Comparison of ENCODE assay signal across 11 cellular contexts in the genomic region with DNA sequence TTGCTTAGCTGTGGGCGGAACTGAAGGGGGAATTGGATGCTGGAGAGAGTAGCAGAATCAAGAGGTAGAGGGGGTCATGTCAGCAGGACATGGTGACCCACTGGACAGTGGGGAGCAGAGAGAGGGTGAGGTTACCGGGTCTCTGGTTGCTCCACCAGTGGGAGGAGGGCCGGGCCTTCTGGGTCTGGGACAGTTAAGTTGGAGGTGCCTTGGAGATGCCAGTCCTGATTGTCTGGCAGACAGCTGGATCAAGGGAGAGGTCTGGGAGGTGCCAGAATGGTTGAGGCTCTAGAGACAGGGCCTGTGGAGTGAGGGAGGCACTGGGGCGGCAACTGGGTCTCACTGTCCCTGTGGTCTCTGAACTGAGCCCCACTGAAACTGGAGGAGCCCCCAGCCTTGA. TPM values are rescaled to one million over a fixed set of nuclear protein-coding genes. Genes with fewer than 3 reads are reported as not detected.
DNase-seq lines count a peak whose midpoint lies in the region; ATAC-seq and TF ChIP-seq lines count a peak whose summit lies in the region.
"Had no signal": no experiment of that assay in that cellular context is flagged by ENCODE, and none has a peak within 500 bp of the region (broad histone marks: within the 10 kb centered on the region; RNA-seq: fewer than 3 reads in every experiment).

No MANE protein-coding gene starts in this region.

- peaks cover 0 to 77% (median 15%) of the 10 kb centered on the region in 3 donors for H3K36me3 Mint-ChIP-seq in CD8-positive, alpha-beta memory T cell
- peaks cover 14% of the 10 kb centered on the region for H3K36me3 Mint-ChIP-seq in activated CD8-positive, alpha-beta T cell treated with anti-CD3 and anti-CD28 coated beads for 36 hours (ENCODE audit: low read depth)

- peaks cover 21 to 33% (median 22%) of the 10 kb centered on the region in 3 donors for H3K4me1 Mint-ChIP-seq in CD8-positive, alpha-beta memory T cell
- peaks cover 28% of the 10 kb centered on the region for H3K4me1 Mint-ChIP-seq in activated CD8-positive, alpha-beta T cell treated with anti-CD3 and anti-CD28 coated beads for 36 hours (ENCODE audit: low read depth)

- ATAC-seq in activated CD8-positive, alpha-beta T cell treated with anti-CD3 and anti-CD28 coated beads for 36 hours, result no peak
- ATAC-seq in sciatic nerve (peak; percentile 2), GM18505 (IDR thresholded peaks at IDR 0.05; ENCODE audit: unreplicated experiment) (no peak), HG02884 (IDR thresholded peaks at IDR 0.05; ENCODE audit: unreplicated experiment) (no peak)

- H3K27ac ChIP-seq in CD8-positive, alpha-beta memory T cell (ENCODE audit: low read depth, low read length), result no peak overlapping the region
- peak overlapping the region; percentile 60 for H3K27ac ChIP-seq in hepatocyte
- H3K27ac ChIP-seq: HL-60, SJCRH30 had no signal

- H3K27me3 Mint-ChIP-seq in CD8-positive, alpha-beta memory T cell, result no peaks in the 10 kb centered on the region
- no peaks in the 10 kb centered on the region for H3K27me3 Mint-ChIP-seq in activated CD8-positive, alpha-beta T cell treated with anti-CD3 and anti-CD28 coated beads for 36 hours

- DNase-seq in CD8-positive, alpha-beta memory T cell, result no peak
- DNase-seq in activated CD8-positive, alpha-beta T cell treated with anti-CD3 and anti-CD28 coated beads for 36 hours, result no peak
- DNase-seq in hepatocyte (ENCODE audit: low spot score) (no peak), sciatic nerve (ENCODE audit: low spot score) (no peak), NCI-H748 treated with DMSO at 0.1 percent for 48 hours (lab: John Stamatoyannopoulos, UW) (no peak), foreskin melanocyte (no peak)
- DNase-seq: NCI-H2081, SJCRH30 had no signal

- H3K27ac Mint-ChIP-seq in CD8-positive, alpha-beta memory T cell, result peak overlapping the region in 7 of 8 donors; percentile 28 to 90 (median 69)
- H3K27ac Mint-ChIP-seq in activated CD8-positive, alpha-beta T cell treated with anti-CD3 and anti-CD28 coated beads for 36 hours, result peak overlapping the region; percentile 77

- intact Hi-C loops in activated CD8-positive, alpha-beta T cell treated with anti-CD3 and anti-CD28 coated beads for 36 hours (cut with micrococcal nuclease), result no loop called here
- intact Hi-C loops in sciatic nerve (cut with DNase I), result no loop called here

- no peaks in the 10 kb centered on the region for H3K9me3 ChIP-seq in CD8-positive, alpha-beta memory T cell (ENCODE audit: low read length)
- no peaks in the 10 kb centered on the region for H3K9me3 ChIP-seq in hepatocyte (ENCODE audit: low read depth)
- H3K9me3 ChIP-seq: SJCRH30 had no signal

- H3K27me3 ChIP-seq in CD8-positive, alpha-beta memory T cell (ENCODE audit: insufficient read depth, low read length, poor library complexity, severe bottlenecking), result no peaks in the 10 kb centered on the region
- H3K27me3 ChIP-seq in hepatocyte, result no peaks in the 10 kb centered on the region
- H3K27me3 ChIP-seq: SJCRH30 had no signal

- CTCF ChIA-PET in CD8-positive, alpha-beta memory T cell (lab: Charles Lee), result no interaction called here
- CTCF ChIA-PET in activated CD8-positive, alpha-beta T cell treated with anti-CD3 and anti-CD28 coated beads for 36 hours (lab: Charles Lee), result interaction anchor here (1.1 kb wide), 1 partner anchor 20 kb away, joined by 3 read pairs; no protein-coding TSS in a partner anchor

- no peak for TF ChIP-seq CTCF in activated CD8-positive, alpha-beta T cell treated with anti-CD3 and anti-CD28 coated beads for 36 hours (IDR thresholded peaks at IDR 0.05)
- TF ChIP-seq CTCF in hepatocyte (IDR thresholded peaks at IDR 0.05; ENCODE audit: poor library complexity), result no peak

- no peaks in the 10 kb centered on the region for H3K9me3 Mint-ChIP-seq in CD8-positive, alpha-beta memory T cell
- H3K9me3 Mint-ChIP-seq in activated CD8-positive, alpha-beta T cell treated with anti-CD3 and anti-CD28 coated beads for 36 hours, result no peaks in the 10 kb centered on the region

- H3K4me3 Mint-ChIP-seq in CD8-positive, alpha-beta memory T cell, result no peak overlapping the region
- no peak overlapping the region for H3K4me3 Mint-ChIP-seq in activated CD8-positive, alpha-beta T cell treated with anti-CD3 and anti-CD28 coated beads for 36 hours

- H3K4me2 ChIP-seq in hepatocyte, result peak overlapping the region; percentile 54

- H2AFZ ChIP-seq in hepatocyte, result no peak overlapping the region

- H3K36me3 ChIP-seq in CD8-positive, alpha-beta memory T cell (ENCODE audit: insufficient read depth, low read length), result peaks cover 11% of the 10 kb centered on the region
- no peaks in the 10 kb centered on the region for H3K36me3 ChIP-seq in hepatocyte (replicated peaks; ENCODE audit: insufficient read depth, low read depth)

- H3K9me2 ChIP-seq in hepatocyte (replicated peaks; ENCODE audit: insufficient read depth), result no peaks in the 10 kb centered on the region

- POLR2A ChIA-PET in CD8-positive, alpha-beta memory T cell (lab: Charles Lee), result no interaction called here
- POLR2A ChIA-PET in activated CD8-positive, alpha-beta T cell treated with anti-CD3 and anti-CD28 coated beads for 36 hours (lab: Charles Lee), result no interaction called here

- H3K4me1 ChIP-seq in CD8-positive, alpha-beta memory T cell (ENCODE audit: insufficient read depth, low read length), result peaks cover 7% of the 10 kb centered on the region
- H3K4me1 ChIP-seq in hepatocyte (ENCODE audit: insufficient read depth), result peaks cover 60% of the 10 kb centered on the region

- 69% methylated on average over 4 of the region's 4 CpGs for WGBS in hepatocyte (ENCODE audit: low lambda C conversion rate, missing lambda C conversion rate)

- peaks cover 36% of the 10 kb centered on the region for H3K79me2 ChIP-seq in hepatocyte

- no peak for TF ChIP-seq POLR2A in GM18505 (IDR thresholded peaks at IDR 0.05; ENCODE audit: borderline replicate concordance, extremely low read depth, insufficient read depth, insufficient read length)

- no peaks in the 10 kb centered on the region for H4K20me1 ChIP-seq in hepatocyte (ENCODE audit: insufficient read depth, poor library complexity, severe bottlenecking)

- no peak overlapping the region for H3K4me3 ChIP-seq in CD8-positive, alpha-beta memory T cell (ENCODE audit: low read length)
- H3K4me3 ChIP-seq in hepatocyte, result no peak overlapping the region
- H3K4me3 ChIP-seq: SJCRH30 had no signal

RNA-seq across cellular contexts. Expression of gene MANBAL, which starts 24.6 kb away (rescaled TPM):
- 10 to 100 TPM; 17.7 to 18.2 TPM for total RNA-seq in CD8-positive, alpha-beta memory T cell
- 27.5 TPM for polyA plus RNA-seq in CD8-positive, alpha-beta memory T cell
- 10 to 100 TPM; 11.1 to 12.1 TPM for total RNA-seq in activated CD8-positive, alpha-beta T cell treated with anti-CD3 and anti-CD28 coated beads for 36 hours
- 35.4 and 43.8 TPM in 2 replicates for total RNA-seq in hepatocyte
- 84.1 and 93.9 TPM in 2 replicates for polyA plus RNA-seq in hepatocyte
- 34.1 TPM for total RNA-seq in sciatic nerve

RNA-seq across cellular contexts. Expression of gene SRC, which starts 31.8 kb away (rescaled TPM):
- total RNA-seq in CD8-positive, alpha-beta memory T cell, result 1 to 10 TPM; 2.4 to 2.7 TPM
- 1.2 TPM for polyA plus RNA-seq in CD8-positive, alpha-beta memory T cell
- total RNA-seq in activated CD8-positive, alpha-beta T cell treated with anti-CD3 and anti-CD28 coated beads for 36 hours, result 1 to 10 TPM in 1 of 2 experiments, under 1 TPM in 1; 0.88 to 2.4 TPM
- 45.5 and 69.8 TPM in 2 replicates for total RNA-seq in hepatocyte
- 55.1 and 56.4 TPM in 2 replicates for polyA plus RNA-seq in hepatocyte
- 23.7 TPM for total RNA-seq in sciatic nerve

RNA-seq across cellular contexts. Expression of gene GHRH, which starts 52.5 kb away (rescaled TPM):
- total RNA-seq in CD8-positive, alpha-beta memory T cell, result not detected
- polyA plus RNA-seq in CD8-positive, alpha-beta memory T cell, result not detected
- not detected for total RNA-seq in activated CD8-positive, alpha-beta T cell treated with anti-CD3 and anti-CD28 coated beads for 36 hours
- total RNA-seq in hepatocyte (not detected in 2 replicates), sciatic nerve (not detected)
- not detected in 2 replicates for polyA plus RNA-seq in hepatocyte
- total RNA-seq: SJCRH30 had no signal
